ENCODE assay signal across 1 cellular context in the genomic region with DNA sequence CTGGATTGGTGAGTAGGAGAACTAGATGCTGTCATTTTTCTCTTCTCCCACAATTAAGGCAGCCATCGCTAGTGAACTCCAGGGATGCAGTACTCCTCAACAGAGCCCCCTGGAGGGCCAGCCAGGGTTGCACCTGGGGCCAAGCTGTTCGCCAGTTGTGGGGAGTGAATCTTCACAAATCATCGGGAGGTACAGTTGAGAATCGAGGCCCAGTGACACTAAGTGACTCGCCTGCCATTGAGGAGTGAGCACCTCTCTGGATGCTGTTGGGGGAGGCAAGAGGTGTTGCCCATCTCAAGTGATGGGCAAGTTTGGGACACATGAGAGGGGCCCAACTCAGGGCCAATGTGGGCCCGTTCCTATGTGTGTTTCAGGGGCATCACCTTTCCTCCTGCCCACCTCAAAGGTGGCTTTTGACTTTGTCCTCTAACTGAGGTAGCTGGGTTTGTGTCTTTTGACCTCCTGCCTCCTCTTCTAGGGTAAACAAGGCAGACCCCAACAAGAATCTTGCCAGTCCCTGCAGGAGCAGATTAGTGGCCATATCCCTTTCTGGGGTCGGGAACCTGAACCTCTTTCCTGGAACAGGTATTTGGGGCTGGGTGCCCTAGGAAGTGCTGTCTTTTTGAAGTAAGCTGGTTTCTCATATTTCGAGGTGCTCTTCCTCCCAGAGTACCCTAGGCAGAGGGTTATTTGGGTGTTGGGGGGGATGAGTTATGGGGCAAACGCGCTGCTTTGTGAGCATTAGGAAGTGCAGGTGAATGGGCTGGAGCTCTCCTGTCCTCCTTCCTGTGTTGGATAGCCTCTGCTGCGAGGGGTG.
TF ChIP-seq lines count a peak whose summit lies in the region.

No MANE protein-coding gene starts in this region.

TF ChIP-seq in IMR-90, 13 proteins besides CTCF, POLR2A, EP300 and RAD21:
- no peak for TF ChIP-seq CHD1 (IDR thresholded peaks at IDR 0.05; ENCODE audit: low read depth, low read length)
- TF ChIP-seq NFE2L2 (IDR thresholded peaks at IDR 0.05; ENCODE audit: low read depth, low read length), result no peak
- TF ChIP-seq FOS (IDR thresholded peaks at IDR 0.05; ENCODE audit: low read depth, low read length), result no peak
- TF ChIP-seq MAFK (IDR thresholded peaks at IDR 0.05; ENCODE audit: low read depth, low read length), result no peak
- TF ChIP-seq RCOR1 (IDR thresholded peaks at IDR 0.05; ENCODE audit: insufficient replicate concordance, low read length), result no peak
- no peak for TF ChIP-seq RFX5 (IDR thresholded peaks at IDR 0.05; ENCODE audit: low read depth, low read length)
- TF ChIP-seq, protein P1, sequence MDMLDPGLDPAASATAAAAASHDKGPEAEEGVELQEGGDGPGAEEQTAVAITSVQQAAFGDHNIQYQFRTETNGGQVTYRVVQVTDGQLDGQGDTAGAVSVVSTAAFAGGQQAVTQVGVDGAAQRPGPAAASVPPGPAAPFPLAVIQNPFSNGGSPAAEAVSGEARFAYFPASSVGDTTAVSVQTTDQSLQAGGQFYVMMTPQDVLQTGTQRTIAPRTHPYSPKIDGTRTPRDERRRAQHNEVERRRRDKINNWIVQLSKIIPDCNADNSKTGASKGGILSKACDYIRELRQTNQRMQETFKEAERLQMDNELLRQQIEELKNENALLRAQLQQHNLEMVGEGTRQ (IDR thresholded peaks at IDR 0.05; ENCODE audit: low read depth, low read length), result no peak
- no peak for TF ChIP-seq MXI1 (IDR thresholded peaks at IDR 0.05; ENCODE audit: borderline replicate concordance, low read depth, low read length)
- no peak for TF ChIP-seq BHLHE40 (IDR thresholded peaks at IDR 0.05; ENCODE audit: low read depth, low read length)
TF ChIP-seq in IMR-90: peak in this region for 0.
